40 cellular contexts compared by ENCODE assay signal in the genomic region with DNA sequence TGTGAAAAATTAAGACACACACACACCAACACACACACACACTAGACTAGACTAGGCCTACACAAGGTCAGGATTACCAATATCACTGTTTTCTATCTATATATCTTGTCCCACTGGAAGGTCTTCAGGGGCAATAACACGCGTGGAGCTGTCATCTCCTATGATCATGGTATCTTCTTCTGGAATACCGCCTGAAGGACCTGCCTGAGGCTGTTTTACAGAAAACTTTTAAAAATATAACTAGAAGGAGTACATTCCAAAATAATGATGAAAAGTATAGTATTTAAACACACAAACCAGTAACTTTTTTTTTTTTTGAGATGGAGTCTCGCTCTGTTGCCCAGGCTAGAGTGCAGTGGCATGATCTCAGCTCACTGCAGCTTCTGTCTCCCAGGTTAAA. TPM values are rescaled to one million over a fixed set of nuclear protein-coding genes. Genes with fewer than 3 reads are reported as not detected.
"Had no signal": no experiment of that assay in that cellular context is flagged by ENCODE, and none has a peak within 500 bp of the region (broad histone marks: within the 10 kb centered on the region; RNA-seq: fewer than 3 reads in every experiment).

No MANE protein-coding gene starts in this region.

- H3K4me1 ChIP-seq: adrenal gland, ascending aorta, breast epithelium had no signal

- H3K9me3 ChIP-seq: adrenal gland, ascending aorta, body of pancreas, breast epithelium had no signal

- H3K27me3 ChIP-seq: adrenal gland, ascending aorta, body of pancreas, brain microvascular endothelial cell, breast epithelium, cardiac muscle cell had no signal

- H3K27ac ChIP-seq: adrenal gland, ascending aorta, body of pancreas, brain microvascular endothelial cell, breast epithelium, cardiac muscle cell had no signal

- H3K4me3 Mint-ChIP-seq: activated naive CD4-positive, alpha-beta T cell treated with anti-CD3 and anti-CD28 coated beads for 36 hours; activated naive CD4-positive, alpha-beta T cell treated with anti-CD3 and anti-CD28 coated beads, Interleukin-2, amount 10 ng/mL, durations not matched to agents 7 days and 5 days; activated naive CD4-positive, alpha-beta T cell treated with anti-CD3 and anti-CD28 coated beads, Interleukin-2, amount 50 U/mL, for 24 hours; activated naive CD8-positive, alpha-beta T cell; activated naive CD8-positive, alpha-beta T cell treated with anti-CD3 and anti-CD28 coated beads for 36 hours; activated naive CD8-positive, alpha-beta T cell treated with anti-CD3 and anti-CD28 coated beads, Interleukin-2, amount 10 ng/mL, durations not matched to agents 7 days and 5 days; activated naive CD8-positive, alpha-beta T cell treated with anti-CD3 and anti-CD28 coated beads, Interleukin-2, amount 50 U/mL, for 24 hours; activated T-cell treated with anti-CD3 and anti-CD28 coated beads, Interleukin-2, amount 50 U/mL, for 24 hours; activated T-cell treated with anti-CD3 and anti-CD28 coated beads, Interleukin-2, amount 50 U/mL, for 4 hours; activated T-cell treated with anti-CD3 and anti-CD28 coated beads, Interleukin-2, amount 50 U/mL, for 72 hours; activated T-helper 1 cell treated with anti-CD3 and anti-CD28 coated beads, Interleukin-12 subunit alpha, Interleukin-12 subunit beta, Interleukin-2, Interleukin-4 antibody, amounts not matched to agents 30 ng/mL and 10 ng/mL and 1 ng/mL, durations not matched to agents 14 hours and 24 hours and 36 hours; activated T-helper 17 cell treated with anti-CD3 and anti-CD28 coated beads, Interleukin-2, amount 50 U/mL, for 72 hours; brain; central memory CD8-positive, alpha-beta T cell had no signal

- H3K9me3 Mint-ChIP-seq: activated naive CD4-positive, alpha-beta T cell treated with anti-CD3 and anti-CD28 coated beads for 36 hours; activated naive CD4-positive, alpha-beta T cell treated with anti-CD3 and anti-CD28 coated beads, Interleukin-2, amount 10 ng/mL, durations not matched to agents 7 days and 5 days; activated naive CD4-positive, alpha-beta T cell treated with anti-CD3 and anti-CD28 coated beads, Interleukin-2, amount 50 U/mL, for 24 hours; activated naive CD4-positive, alpha-beta T cell treated with anti-CD3 and anti-CD28 coated beads, Interleukin-2, amount 50 U/mL, for 72 hours; activated naive CD8-positive, alpha-beta T cell treated with anti-CD3 and anti-CD28 coated beads for 36 hours; activated naive CD8-positive, alpha-beta T cell treated with anti-CD3 and anti-CD28 coated beads, Interleukin-2, amount 10 ng/mL, durations not matched to agents 7 days and 5 days; activated naive CD8-positive, alpha-beta T cell treated with anti-CD3 and anti-CD28 coated beads, Interleukin-2, amount 50 U/mL, for 24 hours; activated T-cell treated with anti-CD3 and anti-CD28 coated beads, Interleukin-2, amount 50 U/mL, for 24 hours; activated T-cell treated with anti-CD3 and anti-CD28 coated beads, Interleukin-2, amount 50 U/mL, for 4 hours; activated T-cell treated with anti-CD3 and anti-CD28 coated beads, Interleukin-2, amount 50 U/mL, for 72 hours; activated T-helper 1 cell treated with anti-CD3 and anti-CD28 coated beads, Interleukin-12 subunit alpha, Interleukin-12 subunit beta, Interleukin-2, Interleukin-4 antibody, amounts not matched to agents 30 ng/mL and 10 ng/mL and 1 ng/mL, durations not matched to agents 14 hours and 24 hours and 36 hours; activated T-helper 17 cell treated with anti-CD3 and anti-CD28 coated beads, Interleukin-2, amount 50 U/mL, for 72 hours; activated T-helper 2 cell treated with anti-CD3 and anti-CD28 coated beads, Interferon-gamma antibody, Interleukin-2, Interleukin-4, amounts not matched to agents 10 μg/mL and 5 μg/mL and 100 μg/mL, durations not matched to agents 14 hours and 24 hours and 36 hours; brain; central memory CD8-positive, alpha-beta T cell had no signal

- H3K27ac Mint-ChIP-seq: activated naive CD4-positive, alpha-beta T cell treated with anti-CD3 and anti-CD28 coated beads for 36 hours; activated naive CD4-positive, alpha-beta T cell treated with anti-CD3 and anti-CD28 coated beads, Interleukin-2, amount 10 ng/mL, durations not matched to agents 7 days and 5 days; activated naive CD4-positive, alpha-beta T cell treated with anti-CD3 and anti-CD28 coated beads, Interleukin-2, amount 50 U/mL, for 24 hours; activated naive CD4-positive, alpha-beta T cell treated with anti-CD3 and anti-CD28 coated beads, Interleukin-2, amount 50 U/mL, for 72 hours; activated naive CD8-positive, alpha-beta T cell; activated naive CD8-positive, alpha-beta T cell treated with anti-CD3 and anti-CD28 coated beads for 36 hours; activated naive CD8-positive, alpha-beta T cell treated with anti-CD3 and anti-CD28 coated beads, Interleukin-2, amount 10 ng/mL, durations not matched to agents 7 days and 5 days; activated naive CD8-positive, alpha-beta T cell treated with anti-CD3 and anti-CD28 coated beads, Interleukin-2, amount 50 U/mL, for 24 hours; activated T-cell treated with anti-CD3 and anti-CD28 coated beads, Interleukin-2, amount 50 U/mL, for 24 hours; activated T-helper 1 cell treated with anti-CD3 and anti-CD28 coated beads, Interleukin-12 subunit alpha, Interleukin-12 subunit beta, Interleukin-2, Interleukin-4 antibody, amounts not matched to agents 30 ng/mL and 10 ng/mL and 1 ng/mL, durations not matched to agents 14 hours and 24 hours and 36 hours; activated T-helper 17 cell treated with anti-CD3 and anti-CD28 coated beads, Interleukin-2, amount 50 U/mL, for 72 hours; activated T-helper 2 cell treated with anti-CD3 and anti-CD28 coated beads, Interferon-gamma antibody, Interleukin-2, Interleukin-4, amounts not matched to agents 10 μg/mL and 5 μg/mL and 100 μg/mL, durations not matched to agents 14 hours and 24 hours and 36 hours; brain had no signal

- ATAC-seq: activated naive CD4-positive, alpha-beta T cell treated with anti-CD3 and anti-CD28 coated beads, Interleukin-2, amount 50 U/mL, for 72 hours; activated naive CD8-positive, alpha-beta T cell treated with anti-CD3 and anti-CD28 coated beads, Interleukin-2, amount 50 U/mL, for 24 hours; activated T-cell treated with anti-CD3 and anti-CD28 coated beads, Interleukin-2, amount 50 U/mL, for 4 hours; activated T-cell treated with anti-CD3 and anti-CD28 coated beads, Interleukin-2, amount 50 U/mL, for 72 hours; activated T-helper 17 cell treated with anti-CD3 and anti-CD28 coated beads, Interleukin-2, amount 50 U/mL, for 72 hours; body of pancreas had no signal

- H3K27me3 Mint-ChIP-seq: activated naive CD8-positive, alpha-beta T cell had no signal

- H3K36me3 ChIP-seq: adrenal gland, ascending aorta, brain microvascular endothelial cell, breast epithelium, cardiac muscle cell had no signal

- DNase-seq: activated effector memory CD4-positive, alpha-beta T cell treated with anti-CD3 and anti-CD28 coated beads, Interleukin-2, amount 50 U/mL, for 16 hours; activated effector memory CD4-positive, alpha-beta T cell treated with Interleukin-2 at 50 U/mL for 16 hours; activated gamma-delta T cell; activated gamma-delta T cell treated with Interleukin-2 at 50 U/mL for 16 hours; activated naive CD4-positive, alpha-beta T cell; activated naive CD4-positive, alpha-beta T cell treated with anti-CD3 and anti-CD28 coated beads for 36 hours; activated naive CD4-positive, alpha-beta T cell treated with anti-CD3 and anti-CD28 coated beads, Interleukin-2, amount 10 ng/mL, durations not matched to agents 7 days and 5 days; activated naive CD4-positive, alpha-beta T cell treated with anti-CD3 and anti-CD28 coated beads, Interleukin-2, amount 50 U/mL, for 16 hours; activated naive CD4-positive, alpha-beta T cell treated with Interleukin-2 at 50 U/mL for 16 hours; activated naive CD8-positive, alpha-beta T cell treated with anti-CD3 and anti-CD28 coated beads for 36 hours; activated naive CD8-positive, alpha-beta T cell treated with anti-CD3 and anti-CD28 coated beads, Interleukin-2, amount 10 ng/mL, durations not matched to agents 7 days and 5 days; activated naive CD8-positive, alpha-beta T cell treated with anti-CD3 and anti-CD28 coated beads, Interleukin-2, amount 50 U/mL, for 24 hours; activated T-cell treated with anti-CD3 and anti-CD28 coated beads, Interleukin-2, amount 50 U/mL, for 1 hour; activated T-cell treated with anti-CD3 and anti-CD28 coated beads, Interleukin-2, amount 50 U/mL, for 24 hours; activated T-cell treated with anti-CD3 and anti-CD28 coated beads, Interleukin-2, amount 50 U/mL, for 4 hours; activated T-cell treated with anti-CD3 and anti-CD28 coated beads, Interleukin-2, amount 50 U/mL, for 48 hours; activated T-cell treated with anti-CD3 and anti-CD28 coated beads, Interleukin-2, amount 50 U/mL, for 72 hours; adrenal gland; amniotic stem cell; amygdala; anterior cingulate cortex; aorta; body of pancreas; brain microvascular endothelial cell; caudate nucleus; central memory CD4-positive, alpha-beta T cell; cerebellar nuclear complex had no signal

- H3K36me3 Mint-ChIP-seq: activated naive CD4-positive, alpha-beta T cell treated with anti-CD3 and anti-CD28 coated beads, Interleukin-2, amount 10 ng/mL, durations not matched to agents 7 days and 5 days; activated naive CD4-positive, alpha-beta T cell treated with anti-CD3 and anti-CD28 coated beads, Interleukin-2, amount 50 U/mL, for 24 hours; activated naive CD4-positive, alpha-beta T cell treated with anti-CD3 and anti-CD28 coated beads, Interleukin-2, amount 50 U/mL, for 72 hours; activated naive CD8-positive, alpha-beta T cell; activated naive CD8-positive, alpha-beta T cell treated with anti-CD3 and anti-CD28 coated beads for 36 hours; activated naive CD8-positive, alpha-beta T cell treated with anti-CD3 and anti-CD28 coated beads, Interleukin-2, amount 10 ng/mL, durations not matched to agents 7 days and 5 days had no signal

- H3K4me3 ChIP-seq: adrenal gland, ascending aorta, body of pancreas, breast epithelium, cardiac muscle cell had no signal

- H3K4me1 Mint-ChIP-seq: activated T-helper 17 cell treated with anti-CD3 and anti-CD28 coated beads, Interleukin-2, amount 50 U/mL, for 72 hours; brain had no signal

RNA-seq across cellular contexts. Expression of a gene that starts 54.1 kb away (rescaled TPM):
- total RNA-seq: activated naive CD4-positive, alpha-beta T cell treated with anti-CD3 and anti-CD28 coated beads for 36 hours; activated naive CD4-positive, alpha-beta T cell treated with anti-CD3 and anti-CD28 coated beads, Interleukin-2, amount 50 U/mL, for 72 hours; activated naive CD8-positive, alpha-beta T cell treated with anti-CD3 and anti-CD28 coated beads for 36 hours; activated naive CD8-positive, alpha-beta T cell treated with anti-CD3 and anti-CD28 coated beads, Interleukin-2, amount 10 ng/mL, durations not matched to agents 7 days and 5 days; activated T-cell treated with anti-CD3 and anti-CD28 coated beads, Interleukin-2, amount 50 U/mL, for 4 hours; activated T-cell treated with anti-CD3 and anti-CD28 coated beads, Interleukin-2, amount 50 U/mL, for 72 hours; activated T-helper 1 cell treated with anti-CD3 and anti-CD28 coated beads, Interleukin-12 subunit alpha, Interleukin-12 subunit beta, Interleukin-2, Interleukin-4 antibody, amounts not matched to agents 30 ng/mL and 10 ng/mL and 1 ng/mL, durations not matched to agents 14 hours and 24 hours and 36 hours; activated T-helper 17 cell treated with anti-CD3 and anti-CD28 coated beads, Interleukin-2, amount 50 U/mL, for 72 hours; activated T-helper 2 cell treated with anti-CD3 and anti-CD28 coated beads, Interferon-gamma antibody, Interleukin-2, Interleukin-4, amounts not matched to agents 10 μg/mL and 5 μg/mL and 100 μg/mL, durations not matched to agents 14 hours and 24 hours and 36 hours; bronchial epithelial cell; cardiac septum had no signal
- polyA plus RNA-seq: aorta had no signal
